ENCODE assay signal across 1 cellular context in the genomic region with DNA sequence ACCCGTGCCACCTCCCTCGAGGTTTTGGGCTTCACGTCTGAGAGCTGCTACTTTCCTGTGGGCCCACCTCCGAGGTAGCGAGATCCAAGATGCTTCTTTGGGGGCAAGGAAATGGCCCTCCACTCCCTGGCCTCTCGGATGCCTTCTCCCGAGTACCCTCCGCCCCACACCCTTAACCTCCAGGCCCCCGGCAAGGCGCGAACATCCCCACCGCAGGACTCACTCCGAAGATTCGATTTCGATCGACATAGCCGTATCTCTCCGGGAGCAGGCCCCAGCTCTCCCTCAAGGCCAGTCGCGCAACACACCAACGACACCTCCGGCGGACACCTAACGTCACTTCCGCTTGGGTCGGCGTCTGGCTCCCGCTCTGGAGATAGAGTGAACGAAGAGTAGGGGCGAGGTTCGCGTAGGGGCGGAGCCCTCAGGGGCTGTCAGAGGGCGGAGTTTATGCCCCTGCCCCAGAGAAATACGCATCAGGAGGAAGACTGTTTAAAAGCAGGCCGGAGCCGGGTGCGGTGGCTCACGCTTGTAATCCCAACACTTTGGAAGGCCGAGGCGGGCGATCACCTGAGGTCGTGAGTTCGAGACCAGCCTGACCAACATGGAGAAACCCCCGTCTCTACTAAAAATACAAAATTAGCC.
TF ChIP-seq lines count a peak whose summit lies in the region.

A gene (minus strand): TSS at position 315 of the 645 bp plus-strand sequence. CDS start 66 bp downstream, at position 249.

TF ChIP-seq in A549, 52 proteins besides CTCF, POLR2A, EP300 and RAD21 (continued from another document):
- TF ChIP-seq, protein P1, sequence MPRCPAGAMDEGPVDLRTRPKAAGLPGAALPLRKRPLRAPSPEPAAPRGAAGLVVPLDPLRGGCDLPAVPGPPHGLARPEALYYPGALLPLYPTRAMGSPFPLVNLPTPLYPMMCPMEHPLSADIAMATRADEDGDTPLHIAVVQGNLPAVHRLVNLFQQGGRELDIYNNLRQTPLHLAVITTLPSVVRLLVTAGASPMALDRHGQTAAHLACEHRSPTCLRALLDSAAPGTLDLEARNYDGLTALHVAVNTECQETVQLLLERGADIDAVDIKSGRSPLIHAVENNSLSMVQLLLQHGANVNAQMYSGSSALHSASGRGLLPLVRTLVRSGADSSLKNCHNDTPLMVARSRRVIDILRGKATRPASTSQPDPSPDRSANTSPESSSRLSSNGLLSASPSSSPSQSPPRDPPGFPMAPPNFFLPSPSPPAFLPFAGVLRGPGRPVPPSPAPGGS (IDR thresholded peaks at IDR 0.05), result peak; percentile 40; the same call in 1 of the 3 replicates
- TF ChIP-seq SMC3 (IDR thresholded peaks at IDR 0.05) (no peak), EHF (CRISPR knock-in tag; IDR thresholded peaks at IDR 0.05) (no peak), KDM5A (IDR thresholded peaks at IDR 0.05) (peak; percentile 74)
